8 cellular contexts compared by ENCODE assay signal in the genomic region with DNA sequence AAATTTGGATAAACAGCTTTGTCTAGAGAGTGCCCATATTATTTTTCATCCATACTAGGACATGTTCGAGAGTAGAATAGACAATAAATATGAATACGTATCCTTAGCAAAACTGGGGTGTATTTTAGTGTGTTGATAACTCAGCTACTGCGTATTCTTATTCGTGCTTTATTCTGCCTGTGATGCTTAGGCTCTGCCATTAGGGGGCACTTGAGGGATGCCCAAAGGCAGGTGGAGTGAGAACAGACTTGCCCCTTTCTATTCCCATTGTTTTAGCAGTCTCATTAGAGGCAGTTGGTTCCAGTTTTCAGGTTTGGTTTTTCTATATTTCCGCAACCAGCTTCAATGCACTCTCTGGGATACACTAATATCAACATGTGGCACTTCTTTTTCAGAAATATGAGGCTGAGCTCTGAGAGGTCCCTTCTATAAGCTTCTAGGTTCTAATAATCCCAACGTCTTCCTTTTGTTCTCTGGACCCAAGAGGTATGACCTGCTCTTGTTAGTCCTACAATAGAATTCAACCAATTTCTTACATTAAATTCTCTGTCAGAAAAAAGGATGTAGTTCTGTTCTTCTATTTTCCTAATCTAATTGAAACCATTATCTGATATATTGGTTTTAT.
DNase-seq lines count a peak whose midpoint lies in the region; ATAC-seq and TF ChIP-seq lines count a peak whose summit lies in the region.

No MANE protein-coding gene starts in this region.

- no peaks in the 10 kb centered on the region for H3K36me3 Mint-ChIP-seq in glutamatergic neuron (ENCODE audit: unreplicated experiment)
- H3K36me3 Mint-ChIP-seq in natural killer cell treated with Interleukin-12 subunit alpha and Interleukin-12 subunit beta and Interleukin-15 and Interleukin-18, amount 100 ng/mL, for 72 hours, result no peaks in the 10 kb centered on the region
- H3K36me3 Mint-ChIP-seq in activated T-helper 17 cell treated with anti-CD3 and anti-CD28 coated beads, Interleukin-2, amount 50 U/mL, for 72 hours (ENCODE audit: low read depth), result no peaks in the 10 kb centered on the region

- H3K4me3 Mint-ChIP-seq in glutamatergic neuron (ENCODE audit: unreplicated experiment), result no peak overlapping the region
- no peak overlapping the region for H3K4me3 Mint-ChIP-seq in natural killer cell treated with Interleukin-12 subunit alpha and Interleukin-12 subunit beta and Interleukin-15 and Interleukin-18, amount 100 ng/mL, for 72 hours
- no peak overlapping the region for H3K4me3 Mint-ChIP-seq in activated T-helper 17 cell treated with anti-CD3 and anti-CD28 coated beads, Interleukin-2, amount 50 U/mL, for 72 hours

- no peaks in the 10 kb centered on the region for H3K9me3 Mint-ChIP-seq in glutamatergic neuron (ENCODE audit: unreplicated experiment)
- peaks cover 3% of the 10 kb centered on the region for H3K9me3 Mint-ChIP-seq in natural killer cell treated with Interleukin-12 subunit alpha and Interleukin-12 subunit beta and Interleukin-15 and Interleukin-18, amount 100 ng/mL, for 72 hours
- no peaks in the 10 kb centered on the region for H3K9me3 Mint-ChIP-seq in activated T-helper 17 cell treated with anti-CD3 and anti-CD28 coated beads, Interleukin-2, amount 50 U/mL, for 72 hours

- peak; percentile 82 for TF ChIP-seq CTCF in glutamatergic neuron (IDR thresholded peaks at IDR 0.05; ENCODE audit: partially characterized antibody, unreplicated experiment)

- intact Hi-C loops in left colon (cut with DNase I, micrococcal nuclease), result no loop called here

- ATAC-seq in GM18502 (IDR thresholded peaks at IDR 0.05; ENCODE audit: poor library complexity, unreplicated experiment), result peak; percentile 84
- no peak for ATAC-seq in natural killer cell treated with Interleukin-12 subunit alpha and Interleukin-12 subunit beta and Interleukin-15 and Interleukin-18, amount 100 ng/mL, for 72 hours
- ATAC-seq in activated T-helper 17 cell treated with anti-CD3 and anti-CD28 coated beads, Interleukin-2, amount 50 U/mL, for 72 hours (replicated peaks), result no peak
- ATAC-seq in left colon, result no peak

- H3K4me1 Mint-ChIP-seq in glutamatergic neuron (ENCODE audit: low read depth, unreplicated experiment), result no peaks in the 10 kb centered on the region
- no peaks in the 10 kb centered on the region for H3K4me1 Mint-ChIP-seq in natural killer cell treated with Interleukin-12 subunit alpha and Interleukin-12 subunit beta and Interleukin-15 and Interleukin-18, amount 100 ng/mL, for 72 hours (ENCODE audit: low read depth in 2 of 2)
- H3K4me1 Mint-ChIP-seq in activated T-helper 17 cell treated with anti-CD3 and anti-CD28 coated beads, Interleukin-2, amount 50 U/mL, for 72 hours, result no peaks in the 10 kb centered on the region

- DNase-seq in ACHN (peak; percentile 44), KBM-7 (peak; percentile 50), RPMI7951 (ENCODE audit: low read depth) (peak; percentile 13), glutamatergic neuron (peak; percentile 55), left colon (no peak)
- no peak for DNase-seq in natural killer cell treated with Interleukin-12 subunit alpha and Interleukin-12 subunit beta and Interleukin-15 and Interleukin-18, amount 100 ng/mL, for 72 hours (ENCODE audit: low spot score)

- in situ Hi-C loops in ACHN (cut with HindIII; ENCODE audit: low pct_ligation_motif_present, low pct_unique_long_range_greater_than_20kb, low sequenced_read_pairs) (no loop called here), KBM-7 (cut with MboI; ENCODE audit: low pct_unique_long_range_greater_than_20kb, low sequenced_read_pairs) (no loop called here)

- no peaks in the 10 kb centered on the region for H3K27me3 Mint-ChIP-seq in glutamatergic neuron (ENCODE audit: unreplicated experiment)
- no peaks in the 10 kb centered on the region for H3K27me3 Mint-ChIP-seq in natural killer cell treated with Interleukin-12 subunit alpha and Interleukin-12 subunit beta and Interleukin-15 and Interleukin-18, amount 100 ng/mL, for 72 hours
- H3K27me3 Mint-ChIP-seq in activated T-helper 17 cell treated with anti-CD3 and anti-CD28 coated beads, Interleukin-2, amount 50 U/mL, for 72 hours, result no peaks in the 10 kb centered on the region

- peak overlapping the region; percentile 70 for H3K27ac Mint-ChIP-seq in glutamatergic neuron (ENCODE audit: unreplicated experiment)
- no peak overlapping the region for H3K27ac Mint-ChIP-seq in natural killer cell treated with Interleukin-12 subunit alpha and Interleukin-12 subunit beta and Interleukin-15 and Interleukin-18, amount 100 ng/mL, for 72 hours
- no peak overlapping the region for H3K27ac Mint-ChIP-seq in activated T-helper 17 cell treated with anti-CD3 and anti-CD28 coated beads, Interleukin-2, amount 50 U/mL, for 72 hours

Comparison
In these comparisons a context has a peak if more than half of its experiments do, and no peak if none do; other contexts are left out.
1. DNase-seq: peak in ACHN (single experiment), KBM-7 (single experiment), RPMI7951 (single experiment) and glutamatergic neuron (single experiment); none in natural killer cell treated with Interleukin-12 subunit alpha and Interleukin-12 subunit beta and Interleukin-15 and Interleukin-18, amount 100 ng/mL, for 72 hours (single experiment) and left colon (0 of 2).